ENCODE assay signal across 11 cellular contexts in genomic region chr19:45630463-45630862, GRCh38. TPM values are rescaled to one million over a fixed set of nuclear protein-coding genes. Genes with fewer than 3 reads are reported as not detected.
DNase-seq lines count a peak whose midpoint lies in the region; ATAC-seq and TF ChIP-seq lines count a peak whose summit lies in the region.
"Had no signal": no experiment of that assay in that cellular context is flagged by ENCODE, and none has a peak within 500 bp of the region (broad histone marks: within the 10 kb centered on the region; RNA-seq: fewer than 3 reads in every experiment).

No MANE protein-coding gene starts in this region.

- no peaks in the 10 kb centered on the region for H3K27me3 ChIP-seq in CD4-positive, alpha-beta T cell (ENCODE audit: control insufficient read depth, insufficient read depth, low read length)

- H3K4me3 ChIP-seq in AG04449 (ENCODE audit: low read depth, low read length) = no peak overlapping the region

- ATAC-seq in GM21717 (IDR thresholded peaks at IDR 0.05; ENCODE audit: unreplicated experiment) = peak; percentile 47
- ATAC-seq in CD4-positive, alpha-beta T cell (ENCODE audit: poor library complexity) = no peak

- H3K27ac Mint-ChIP-seq in CD4-positive, alpha-beta T cell = no peak overlapping the region
- H3K27ac Mint-ChIP-seq: activated CD4-positive, alpha-beta T cell treated with anti-CD3 and anti-CD28 coated beads, Interleukin-2, amount 10 ng/mL, durations not matched to agents 7 days and 5 days had no signal

- H3K36me3 Mint-ChIP-seq in CD4-positive, alpha-beta T cell (ENCODE audit: low read depth) = peaks cover 21% of the 10 kb centered on the region

- no peaks in the 10 kb centered on the region for H3K4me1 Mint-ChIP-seq in CD4-positive, alpha-beta T cell (ENCODE audit: low read depth)

- intact Hi-C loops in CD4-positive, alpha-beta T cell (cut with DNase I, micrococcal nuclease) = no loop called here

- no peak overlapping the region for H3K4me3 Mint-ChIP-seq in CD4-positive, alpha-beta T cell
- H3K4me3 Mint-ChIP-seq: activated CD4-positive, alpha-beta T cell treated with anti-CD3 and anti-CD28 coated beads, Interleukin-2, amount 10 ng/mL, durations not matched to agents 7 days and 5 days had no signal

- H3K27ac ChIP-seq in CD4-positive, alpha-beta T cell (ENCODE audit: low read depth, low read length) = no peak overlapping the region

- DNase-seq in AG04449 (ENCODE audit: low read depth, low spot score) = peak; percentile 81
- DNase-seq in RPMI8226 = peak; percentile 40
- DNase-seq in fibroblast of peridontal ligament (ENCODE audit: extremely low read depth) = peak; percentile 90
- DNase-seq in putamen (ENCODE audit: low spot score) = no peak
- no peak for DNase-seq in CD4-positive, alpha-beta T cell
- DNase-seq in NCI-H2196 (lab: John Stamatoyannopoulos, UW; ENCODE audit: unreplicated experiment) = no peak
- DNase-seq in NCI-H510A treated with DMSO at 0.1 percent for 48 hours (lab: John Stamatoyannopoulos, UW) = no peak
- DNase-seq: activated CD4-positive, alpha-beta T cell treated with anti-CD3 and anti-CD28 coated beads, Interleukin-2, amount 10 ng/mL, durations not matched to agents 7 days and 5 days; GF-D8; NCI-H2081 treated with DMSO at 0.1 percent for 48 hours had no signal

- H3K27me3 Mint-ChIP-seq in CD4-positive, alpha-beta T cell = no peaks in the 10 kb centered on the region
- H3K27me3 Mint-ChIP-seq: activated CD4-positive, alpha-beta T cell treated with anti-CD3 and anti-CD28 coated beads, Interleukin-2, amount 10 ng/mL, durations not matched to agents 7 days and 5 days had no signal

- no peaks in the 10 kb centered on the region for H3K9me3 Mint-ChIP-seq in CD4-positive, alpha-beta T cell
- H3K9me3 Mint-ChIP-seq: activated CD4-positive, alpha-beta T cell treated with anti-CD3 and anti-CD28 coated beads, Interleukin-2, amount 10 ng/mL, durations not matched to agents 7 days and 5 days had no signal

- H3K9me3 ChIP-seq in CD4-positive, alpha-beta T cell (ENCODE audit: control insufficient read depth, low read length) = no peaks in the 10 kb centered on the region

- CTCF ChIA-PET in AG04449 (lab: Yijun Ruan, JAX) = interaction anchor here (0.7 to 8.4 kb wide), 6 partner anchors 9 to 145 kb away, joined by 3 to 67 read pairs (median 4); no protein-coding TSS in a partner anchor
- CTCF ChIA-PET in CD4-positive, alpha-beta T cell (lab: Charles Lee) = interaction anchor here (0.6 to 2.2 kb wide), 3 partner anchors 9 to 893 kb away, joined by 3 to 17 read pairs (median 3); partner anchors contain the start of gene EML2

- TF ChIP-seq CTCF in AG04449 (IDR thresholded peaks at IDR 0.05; ENCODE audit: insufficient read depth, low read length, missing control alignments) = no peak
- TF ChIP-seq CTCF in CD4-positive, alpha-beta T cell (IDR thresholded peaks at IDR 0.05) = no peak

- POLR2A ChIA-PET in AG04449 (lab: Yijun Ruan, JAX) = interaction anchor here (0.9 to 1.5 kb wide), 2 partner anchors 11 to 16 kb away, joined by 3 to 4 read pairs; no protein-coding TSS in a partner anchor
- POLR2A ChIA-PET in CD4-positive, alpha-beta T cell (lab: Charles Lee) = interaction anchor here (1.6 kb wide), 1 partner anchor 32 kb away, joined by 3 read pairs; no protein-coding TSS in a partner anchor

RNA-seq across cellular contexts. Expression of gene EML2, which starts 8.7 kb away (rescaled TPM):
- total RNA-seq in CD4-positive, alpha-beta T cell = 10 to 100 TPM; 29.2 to 30.4 TPM

RNA-seq across cellular contexts. Expression of gene GPR4, which starts 28.5 kb away (rescaled TPM):
- not detected for total RNA-seq in CD4-positive, alpha-beta T cell
- total RNA-seq: activated CD4-positive, alpha-beta T cell treated with anti-CD3 and anti-CD28 coated beads, Interleukin-2, amount 10 ng/mL, durations not matched to agents 7 days and 5 days had no signal

RNA-seq across cellular contexts. Expression of gene GIPR, which starts 37.6 kb away (rescaled TPM):
- 1 to 10 TPM; 2.4 to 3.0 TPM for total RNA-seq in CD4-positive, alpha-beta T cell

RNA-seq across cellular contexts. Expression of gene OPA3, which starts 45.9 kb away (rescaled TPM):
- 1 to 10 TPM; 3.1 to 3.2 TPM for total RNA-seq in CD4-positive, alpha-beta T cell

Comparison
In these comparisons a context has a peak if more than half of its experiments do, and no peak if none do; other contexts are left out.
1. DNase-seq: peak in AG04449 (single experiment), RPMI8226 (single experiment) and fibroblast of peridontal ligament (single experiment); none in putamen (single experiment), CD4-positive, alpha-beta T cell (0 of 10), NCI-H2196 (single experiment) and NCI-H510A treated with DMSO at 0.1 percent for 48 hours (single experiment).